In genomic region chr17:4565209-4566141, GRCh38 we compare ENCODE assay signal across 8 cellular contexts. TPM values are rescaled to one million over a fixed set of nuclear protein-coding genes. Genes with fewer than 3 reads are reported as not detected.
DNase-seq lines count a peak whose midpoint lies in the region; ATAC-seq and TF ChIP-seq lines count a peak whose summit lies in the region.

No MANE protein-coding gene starts in this region.

- DNase-seq in BJ (ENCODE audit: low read depth) (no peak), HCEC 1CT (peak; percentile 69), NCI-H446 treated with DMSO at 0.1 percent for 48 hours (lab: John Stamatoyannopoulos, UW) (peak; percentile 63), dermis microvascular lymphatic vessel endothelial cell (ENCODE audit: low read depth in 2 of 2) (peak; percentile 64 to 82)
- peak in 2 of 3 experiments; percentile 13 to 17 for DNase-seq in stimulated activated CD4-positive, alpha-beta T cell treated with anti-CD3 and anti-CD28 coated beads, TNF-alpha, amount 100 ng/mL, for 4 hours (ENCODE audit: low read depth in 3 of 3)

- TF ChIP-seq CTCF in BJ (IDR thresholded peaks at IDR 0.05; ENCODE audit: insufficient read depth, low read depth, low read length) (peak; percentile 94), WI38 (IDR thresholded peaks at IDR 0.05; ENCODE audit: low read depth, low read length) (peak; percentile 85), liver (IDR thresholded peaks at IDR 0.05; ENCODE audit: low read depth, low read length, missing input control) (peak; percentile 88)

- ATAC-seq in GM18858 (IDR thresholded peaks at IDR 0.05; ENCODE audit: unreplicated experiment) = no peak

- CTCF ChIA-PET in BJ (lab: Yijun Ruan, JAX) = interaction anchor here (0.5 to 6.7 kb wide), 22 partner anchors 9 to 335 kb away, joined by 3 to 122 read pairs (median 7); partner anchors contain the start of genes C17orf107 and MYBBP1A

- POLR2A ChIA-PET in BJ (lab: Charles Lee) = no interaction called here

- no peaks in the 10 kb centered on the region for H3K36me3 ChIP-seq in BJ (ENCODE audit: control insufficient read depth, insufficient read depth, low read length)
- no peaks in the 10 kb centered on the region for H3K36me3 ChIP-seq in liver (ENCODE audit: control insufficient read depth in 4 of 4, insufficient read depth in 3 of 4, low read depth in 1 of 4, low read length in 3 of 4)

- H3K27ac ChIP-seq in liver (ENCODE audit: low read depth in 1 of 2, low read length in 2 of 2) = no peak overlapping the region

- no peak overlapping the region for H3K9ac ChIP-seq in liver (ENCODE audit: low read depth in 1 of 2, low read length in 2 of 2)

- H3K4me3 ChIP-seq in BJ (ENCODE audit: low read depth, low read length) (no peak overlapping the region), WI38 (ENCODE audit: low read depth, low read length) (no peak overlapping the region), liver (ENCODE audit: low read depth in 1 of 3, low read length in 3 of 3) (no peak overlapping the region)

- peak; percentile 81 to 90 for TF ChIP-seq RAD21 in liver (IDR thresholded peaks at IDR 0.05)

- H3K9me3 ChIP-seq in liver (ENCODE audit: control insufficient read depth in 4 of 4, low read length in 3 of 4) = no peaks in the 10 kb centered on the region

- H3K27me3 ChIP-seq in BJ (ENCODE audit: control insufficient read depth, insufficient read depth, low read length) (peaks cover 7% of the 10 kb centered on the region; the same call in 1 of the 2 replicates), liver (ENCODE audit: control insufficient read depth in 4 of 4, insufficient read depth in 4 of 4, low read length in 3 of 4) (no peaks in the 10 kb centered on the region)

- 31% methylated on average over 16 of the region's 16 CpGs for WGBS in liver

- H3K4me1 ChIP-seq in liver (ENCODE audit: control insufficient read depth in 4 of 4, insufficient read depth in 4 of 4, low read length in 3 of 4) = peaks cover 0 to 8% (median 2%) of the 10 kb centered on the region in 4 donors

TF ChIP-seq in liver, 16 proteins besides CTCF, POLR2A, EP300 and RAD21:
- TF ChIP-seq FOXA2 (IDR thresholded peaks at IDR 0.05) (peak; percentile 35), FOXA1 (IDR thresholded peaks at IDR 0.05) (peak; percentile 28), ATF3 (IDR thresholded peaks at IDR 0.05) (no peak), YY1 (IDR thresholded peaks at IDR 0.05) (no peak), REST (IDR thresholded peaks at IDR 0.05) (no peak), JUND (IDR thresholded peaks at IDR 0.05) (no peak), EGR1 (IDR thresholded peaks at IDR 0.05; ENCODE audit: low read depth in 2 of 2) (no peak), TAF1 (conservative IDR thresholded peaks at IDR 0.05) (no peak), SP1 (IDR thresholded peaks at IDR 0.05) (peak; percentile 63), ZBTB33 (IDR thresholded peaks at IDR 0.05) (no peak), NR2F2 (IDR thresholded peaks at IDR 0.05) (no peak), HNF4A (conservative IDR thresholded peaks at IDR 0.05) (peak; percentile 83 to 87), HNF4G (IDR thresholded peaks at IDR 0.05) (peak; percentile 55), GABPA (IDR thresholded peaks at IDR 0.05 in 1 of 2, conservative IDR thresholded peaks at IDR 0.05 in 1 of 2) (no peak), RXRA (IDR thresholded peaks at IDR 0.05) (peak; percentile 58 to 67)
- TF ChIP-seq, protein P1, sequence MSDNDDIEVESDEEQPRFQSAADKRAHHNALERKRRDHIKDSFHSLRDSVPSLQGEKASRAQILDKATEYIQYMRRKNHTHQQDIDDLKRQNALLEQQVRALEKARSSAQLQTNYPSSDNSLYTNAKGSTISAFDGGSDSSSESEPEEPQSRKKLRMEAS (IDR thresholded peaks at IDR 0.05) = peak; percentile 54
TF ChIP-seq in liver: peak in this region for 7.

RNA-seq across cellular contexts. Expression of gene GGT6, which starts 5.1 kb away (rescaled TPM):
- not detected in 2 replicates for polyA plus RNA-seq in BJ (2011; rRNA removed)
- polyA minus RNA-seq in BJ (2011; rRNA and poly(A)+ RNA removed) = not detected in 2 replicates
- not detected in 2 replicates for total RNA-seq in dermis microvascular lymphatic vessel endothelial cell
- total RNA-seq in liver = 1 to 10 TPM in 1 of 2 donors, under 1 TPM in 1; 0.19 to 1.1 TPM
- under 1 TPM; 0.43 to 0.64 TPM for polyA plus RNA-seq in liver

RNA-seq across cellular contexts. Expression of gene MYBBP1A, which starts 10.3 kb away (rescaled TPM):
- polyA plus RNA-seq in BJ (2011; rRNA removed) (12.4 and 24.1 TPM in 2 replicates), liver (10 to 100 TPM; 12.2 to 19.6 TPM)
- 22.6 and 24.7 TPM in 2 replicates for polyA minus RNA-seq in BJ (2011; rRNA and poly(A)+ RNA removed)
- total RNA-seq in dermis microvascular lymphatic vessel endothelial cell (29.7 and 34.3 TPM in 2 replicates), liver (10 to 100 TPM; 20.5 to 23.3 TPM)

RNA-seq across cellular contexts. Expression of gene SMTNL2, which starts 18.9 kb away (rescaled TPM):
- not detected in 2 replicates for polyA plus RNA-seq in BJ (2011; rRNA removed)
- not detected in 2 replicates for polyA minus RNA-seq in BJ (2011; rRNA and poly(A)+ RNA removed)
- not detected in 2 replicates for total RNA-seq in dermis microvascular lymphatic vessel endothelial cell
- total RNA-seq in liver = not detected
- under 1 TPM; 0.13 to 0.29 TPM for polyA plus RNA-seq in liver
